8 cellular contexts compared by ENCODE assay signal in the genomic region with DNA sequence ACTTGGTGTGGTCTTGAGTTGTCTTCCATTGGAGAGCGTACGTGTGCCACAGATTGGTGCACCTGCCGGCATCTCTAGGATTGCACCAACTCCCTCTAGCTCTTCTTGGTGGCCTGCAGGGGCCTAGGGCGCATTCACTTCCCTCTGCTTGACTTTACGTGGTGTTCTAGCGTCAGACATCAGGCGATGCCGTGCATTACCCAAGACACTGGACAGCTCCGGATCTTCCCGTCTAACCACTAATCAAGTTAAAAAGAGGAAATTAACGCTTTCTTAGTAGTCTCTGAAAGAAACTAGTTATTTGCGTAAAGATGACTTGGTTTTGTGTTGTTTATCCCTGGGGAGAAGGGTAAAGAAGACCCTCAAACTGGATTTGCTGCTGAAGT. TPM values are rescaled to one million over a fixed set of nuclear protein-coding genes. Genes with fewer than 3 reads are reported as not detected.
DNase-seq lines count a peak whose midpoint lies in the region; ATAC-seq, FAIRE-seq and TF ChIP-seq lines count a peak whose summit lies in the region.

No MANE protein-coding gene starts in this region.

- POLR2A ChIA-PET in activated CD4-positive, alpha-beta T cell treated with anti-CD3 and anti-CD28 coated beads for 36 hours (lab: Charles Lee) = interaction anchor here (0.7 to 1.2 kb wide), 4 partner anchors 22 to 179 kb away, joined by 3 to 4 read pairs (median 4); a partner anchor contains a TSS
- POLR2A ChIA-PET in OCI-LY7 (lab: Charles Lee) = interaction anchor here (0.6 to 2.4 kb wide), 11 partner anchors 24 to 80 kb away, joined by 3 to 12 read pairs (median 4); no protein-coding TSS in a partner anchor

- peak overlapping the region; percentile 78 for H3K4me3 ChIP-seq in OCI-LY7 (ENCODE audit: low read depth, low read length, poor library complexity, severe bottlenecking)
- peak overlapping the region; percentile 87 to 90 (median 87) for H3K4me3 ChIP-seq in mammary epithelial cell (replicated peaks in 1 of 3; ENCODE audit: insufficient read depth in 1 of 3, low read depth in 2 of 3, low read length in 3 of 3)
- H3K4me3 ChIP-seq in keratinocyte (ENCODE audit: control insufficient read depth in 2 of 3, extremely low read depth in 1 of 3, insufficient read depth in 2 of 3, low read depth in 1 of 3, low read length in 3 of 3) = peak overlapping the region; percentile 75 to 87 (median 81)

- H2AFZ ChIP-seq in OCI-LY7 (ENCODE audit: low read length) (no peak overlapping the region), mammary epithelial cell (ENCODE audit: low read depth, low read length) (peak overlapping the region; percentile 89), keratinocyte (ENCODE audit: control insufficient read depth, low read length) (peak overlapping the region; percentile 82)

- 0 out of 2 replicates have a peak, but pooled peaks cover 7% of the 10 kb centered on the region for H4K20me1 ChIP-seq in OCI-LY7 (ENCODE audit: insufficient read depth, low read length)
- no peaks in the 10 kb centered on the region for H4K20me1 ChIP-seq in mammary epithelial cell (ENCODE audit: insufficient read depth, low read length)
- no peaks in the 10 kb centered on the region for H4K20me1 ChIP-seq in keratinocyte (ENCODE audit: control insufficient read depth, extremely low read depth, insufficient read depth, low read length)

- peak overlapping the region; percentile 76 for H3K27ac Mint-ChIP-seq in activated CD4-positive, alpha-beta T cell treated with anti-CD3 and anti-CD28 coated beads for 36 hours
- peak overlapping the region; percentile 79 for H3K27ac Mint-ChIP-seq in stimulated activated naive CD8-positive, alpha-beta T cell treated with anti-CD3 and anti-CD28 coated beads, Interleukin-15, Interleukin-2, amounts not matched to agents 100 ng/mL and 50 ng/mL, for 24 hours

- no peaks in the 10 kb centered on the region for H3K9me1 ChIP-seq in keratinocyte (ENCODE audit: control insufficient read depth, extremely low read depth, insufficient read depth, low read length)

- no peaks in the 10 kb centered on the region for H3K27me3 Mint-ChIP-seq in activated CD4-positive, alpha-beta T cell treated with anti-CD3 and anti-CD28 coated beads for 36 hours
- H3K27me3 Mint-ChIP-seq in stimulated activated naive CD8-positive, alpha-beta T cell treated with anti-CD3 and anti-CD28 coated beads, Interleukin-15, Interleukin-2, amounts not matched to agents 100 ng/mL and 50 ng/mL, for 24 hours = no peaks in the 10 kb centered on the region

- FAIRE-seq in keratinocyte (lab: Jason Lieb, UNC) = no peak

- H3K27ac ChIP-seq in OCI-LY7 (ENCODE audit: low read depth, low read length, poor library complexity, severe bottlenecking) (peak overlapping the region; percentile 70), mammary epithelial cell (ENCODE audit: insufficient read depth, low read depth, low read length) (no peak overlapping the region), keratinocyte (ENCODE audit: control insufficient read depth, insufficient read depth, low read length) (peak overlapping the region; percentile 70)

- peak; percentile 53 for DNase-seq in activated CD4-positive, alpha-beta T cell treated with anti-CD3 and anti-CD28 coated beads for 36 hours
- DNase-seq in activated CD4-positive, alpha-beta T cell treated with anti-CD3 and anti-CD28 coated beads for 1 hour = no peak
- DNase-seq in OCI-LY7 (ENCODE audit: low spot score) = peak; percentile 80
- peak; percentile 37 for DNase-seq in mammary epithelial cell
- DNase-seq in keratinocyte (ENCODE audit: low read depth, low spot score) = no peak
- DNase-seq in GM03348 (ENCODE audit: low spot score) = no peak

- H3K79me2 ChIP-seq in OCI-LY7 (ENCODE audit: insufficient read depth, low read depth, low read length) (peaks cover 64% of the 10 kb centered on the region; the same call in 1 of the 2 replicates), mammary epithelial cell (ENCODE audit: insufficient read depth, low read length) (peaks cover 12% of the 10 kb centered on the region), keratinocyte (ENCODE audit: control insufficient read depth, insufficient read depth, low read length) (peaks cover 5% of the 10 kb centered on the region)

- in situ Hi-C loops in mammary epithelial cell (cut with MboI; ENCODE audit: low sequenced_read_pairs in 2 of 2) = no loop called here

- no peaks in the 10 kb centered on the region for H3K9me2 ChIP-seq in OCI-LY7 (ENCODE audit: insufficient read depth, low read length)

- TF ChIP-seq CTCF in OCI-LY7 (conservative IDR thresholded peaks at IDR 0.05; ENCODE audit: low read length) (peak; percentile 49; the same call in 1 of the 2 replicates), mammary epithelial cell (conservative IDR thresholded peaks at IDR 0.05 in 1 of 2, IDR thresholded peaks at IDR 0.05 in 1 of 2; ENCODE audit: extremely low read depth in 1 of 2, insufficient read depth in 1 of 2, low read depth in 1 of 2, low read length in 2 of 2) (no peak), keratinocyte (optimal IDR thresholded peaks at IDR 0.05 in 1 of 3, IDR thresholded peaks at IDR 0.05 in 1 of 3, conservative IDR thresholded peaks at IDR 0.05 in 1 of 3; ENCODE audit: extremely low read depth in 1 of 3, insufficient read depth in 2 of 3, low read length in 3 of 3) (no peak)

- H3K4me3 Mint-ChIP-seq in activated CD4-positive, alpha-beta T cell treated with anti-CD3 and anti-CD28 coated beads for 36 hours = peak overlapping the region; percentile 90
- H3K4me3 Mint-ChIP-seq in stimulated activated naive CD8-positive, alpha-beta T cell treated with anti-CD3 and anti-CD28 coated beads, Interleukin-15, Interleukin-2, amounts not matched to agents 100 ng/mL and 50 ng/mL, for 24 hours = peak overlapping the region; percentile 95

- BruUV-seq in OCI-LY7 (replicated peaks; lab: Mats Ljungman, UMichigan) (TSS peak; percentile 93), mammary epithelial cell (replicated peaks; lab: Mats Ljungman, UMichigan) (no TSS peak)

- H3K4me2 ChIP-seq in OCI-LY7 (ENCODE audit: low read length) (peak overlapping the region; percentile 97), mammary epithelial cell (ENCODE audit: insufficient read depth, low read depth, low read length) (peak overlapping the region; percentile 87), keratinocyte (ENCODE audit: control insufficient read depth, extremely low read depth, insufficient read depth, low read depth, low read length) (peak overlapping the region; percentile 76)

- H3K9me3 ChIP-seq in OCI-LY7 (ENCODE audit: low read length) = no peaks in the 10 kb centered on the region
- no peaks in the 10 kb centered on the region for H3K9me3 ChIP-seq in mammary epithelial cell (replicated peaks; ENCODE audit: insufficient read depth, low read length)
- H3K9me3 ChIP-seq in keratinocyte (ENCODE audit: control insufficient read depth, low read depth, low read length) = no peaks in the 10 kb centered on the region

- H3K4me1 Mint-ChIP-seq in activated CD4-positive, alpha-beta T cell treated with anti-CD3 and anti-CD28 coated beads for 36 hours = peaks cover 41% of the 10 kb centered on the region
- H3K4me1 Mint-ChIP-seq in stimulated activated naive CD8-positive, alpha-beta T cell treated with anti-CD3 and anti-CD28 coated beads, Interleukin-15, Interleukin-2, amounts not matched to agents 100 ng/mL and 50 ng/mL, for 24 hours (ENCODE audit: low read depth) = peaks cover 60% of the 10 kb centered on the region

- peak overlapping the region; percentile 21 for H3K9ac ChIP-seq in mammary epithelial cell (ENCODE audit: insufficient read depth, low read length)
- peak overlapping the region; percentile 63 for H3K9ac ChIP-seq in keratinocyte (ENCODE audit: control insufficient read depth, extremely low read depth, insufficient read depth, low read length)

- peaks cover 40% of the 10 kb centered on the region for H3K36me3 Mint-ChIP-seq in activated CD4-positive, alpha-beta T cell treated with anti-CD3 and anti-CD28 coated beads for 36 hours (ENCODE audit: low read depth)
- peaks cover 51% of the 10 kb centered on the region for H3K36me3 Mint-ChIP-seq in stimulated activated naive CD8-positive, alpha-beta T cell treated with anti-CD3 and anti-CD28 coated beads, Interleukin-15, Interleukin-2, amounts not matched to agents 100 ng/mL and 50 ng/mL, for 24 hours (ENCODE audit: low read depth)

- intact Hi-C loops in activated CD4-positive, alpha-beta T cell treated with anti-CD3 and anti-CD28 coated beads for 36 hours (cut with DNase I, micrococcal nuclease) = loop anchor here (1.0 to 5.0 kb wide), 7 partner anchors 9 to 97 kb away; a partner anchor contains a TSS
- intact Hi-C loops in OCI-LY7 (cut with micrococcal nuclease; ENCODE audit: unreplicated experiment) (loop anchor here (1.0 to 5.0 kb wide), 6 partner anchors 33 to 493 kb away; a partner anchor contains a TSS), mammary epithelial cell (cut with micrococcal nuclease) (loop anchor here (2.0 kb wide), 2 partner anchors 59 to 95 kb away; a partner anchor contains a TSS)

- ATAC-seq in activated CD4-positive, alpha-beta T cell treated with anti-CD3 and anti-CD28 coated beads for 36 hours = peak; percentile 34
- peak; percentile 23 for ATAC-seq in HG02840 (IDR thresholded peaks at IDR 0.05; ENCODE audit: low FRiP score, unreplicated experiment)

- H3K36me3 ChIP-seq in OCI-LY7 (ENCODE audit: insufficient read depth, low read length) (peaks cover 74% of the 10 kb centered on the region), mammary epithelial cell (ENCODE audit: insufficient read depth, low read length) (no peaks in the 10 kb centered on the region), keratinocyte (ENCODE audit: control insufficient read depth in 2 of 2, extremely low read depth in 1 of 2, insufficient read depth in 2 of 2, low read length in 2 of 2) (no peaks in the 10 kb centered on the region)

- dilution Hi-C loops in mammary epithelial cell (cut with HindIII; ENCODE audit: low sequenced_read_pairs) (no loop called here), keratinocyte (cut with MboI; ENCODE audit: extremely low pct_ligation_motif_present, low sequenced_read_pairs) (no loop called here)

- 32% methylated on average over 12 of the region's 12 CpGs for WGBS in mammary epithelial cell (ENCODE audit: low coverage, missing lambda C conversion rate)

- CTCF ChIA-PET in activated CD4-positive, alpha-beta T cell treated with anti-CD3 and anti-CD28 coated beads for 36 hours (lab: Charles Lee) = interaction anchor here (0.6 to 2.1 kb wide), 4 partner anchors 14 to 66 kb away, joined by 3 to 6 read pairs (median 4); a partner anchor contains a TSS
- CTCF ChIA-PET in OCI-LY7 (lab: Charles Lee; ENCODE audit: unreplicated experiment) = interaction anchor here (0.7 kb wide), 1 partner anchor 64 kb away, joined by 4 read pairs; no protein-coding TSS in a partner anchor
- CTCF ChIA-PET in mammary epithelial cell (lab: Charles Lee; ENCODE audit: low non-redundant PET) = interaction anchor here (0.5 to 0.6 kb wide), 2 partner anchors 214 to 1704 kb away, joined by 3 to 5 read pairs; a partner anchor contains a TSS

- no peaks in the 10 kb centered on the region for H3K9me3 Mint-ChIP-seq in activated CD4-positive, alpha-beta T cell treated with anti-CD3 and anti-CD28 coated beads for 36 hours (ENCODE audit: low read depth)
- H3K9me3 Mint-ChIP-seq in stimulated activated naive CD8-positive, alpha-beta T cell treated with anti-CD3 and anti-CD28 coated beads, Interleukin-15, Interleukin-2, amounts not matched to agents 100 ng/mL and 50 ng/mL, for 24 hours = no peaks in the 10 kb centered on the region

- peaks cover 65% of the 10 kb centered on the region for H3K4me1 ChIP-seq in OCI-LY7 (ENCODE audit: insufficient read depth, low read length, poor library complexity, severe bottlenecking)
- peaks cover 20% of the 10 kb centered on the region for H3K4me1 ChIP-seq in mammary epithelial cell (ENCODE audit: insufficient read depth, low read length)
- H3K4me1 ChIP-seq in keratinocyte (ENCODE audit: control insufficient read depth, extremely low read depth, insufficient read depth, low read length) = peaks cover 21% of the 10 kb centered on the region

- H3K27me3 ChIP-seq in mammary epithelial cell (ENCODE audit: insufficient read depth, low read length) (no peaks in the 10 kb centered on the region), keratinocyte (ENCODE audit: control insufficient read depth, extremely low read depth, insufficient read depth, low read length) (no peaks in the 10 kb centered on the region)

RNA-seq across cellular contexts. Expression of a gene that starts 0.5 kb away (rescaled TPM):
- 10 to 100 TPM; 22.8 to 25.0 TPM for total RNA-seq in activated CD4-positive, alpha-beta T cell treated with anti-CD3 and anti-CD28 coated beads for 36 hours
- total RNA-seq in OCI-LY7 (2014; rRNA removed; shearing (Covaris generic)) = 44.3 and 48.0 TPM in 2 replicates
- 48.3 and 54.5 TPM in 2 replicates for total RNA-seq in OCI-LY7 (2022)
- 10 to 100 TPM; 14.3 to 18.9 TPM for total RNA-seq in mammary epithelial cell
- 20.4 TPM for polyA plus RNA-seq in mammary epithelial cell
- 20.4 TPM for polyA minus RNA-seq in mammary epithelial cell
- polyA plus RNA-seq in keratinocyte = 17.4 to 24.1 TPM (median 19.6 TPM) in 3 replicates
- polyA plus RNA-seq in keratinocyte (2011; ENCODE audit: low read depth) = 15.1 TPM
- polyA plus RNA-seq in keratinocyte (2011; cell fraction: cytosol; rRNA removed) = 15.8 and 20.4 TPM in 2 replicates
- 19.2 and 21.4 TPM in 2 replicates for polyA plus RNA-seq in keratinocyte (2011; cell fraction: nucleus; rRNA removed)
- polyA plus RNA-seq in keratinocyte (2012; ENCODE audit: low replicate concordance) = 15.2 and 16.1 TPM in 2 replicates
- polyA minus RNA-seq in keratinocyte = 21.8 to 28.2 TPM (median 24.0 TPM) in 3 replicates
- polyA minus RNA-seq in keratinocyte (2011; cell fraction: cytosol; rRNA and poly(A)+ RNA removed) = 21.7 TPM
- 10.0 and 14.2 TPM in 2 replicates for polyA minus RNA-seq in keratinocyte (2011; cell fraction: nucleus; rRNA and poly(A)+ RNA removed)

RNA-seq across cellular contexts. Expression of a gene that starts 35.9 kb away (rescaled TPM):
- total RNA-seq in activated CD4-positive, alpha-beta T cell treated with anti-CD3 and anti-CD28 coated beads for 36 hours = 10 to 100 TPM; 26.6 to 29.8 TPM
- 22.1 and 24.8 TPM in 2 replicates for total RNA-seq in OCI-LY7 (2014; rRNA removed; shearing (Covaris generic))
- total RNA-seq in OCI-LY7 (2022) (93.5 and 114 TPM in 2 replicates), mammary epithelial cell (10 to 100 TPM in 1 of 2 donors, 1 to 10 TPM in 1; 5.7 to 16.7 TPM)
- polyA plus RNA-seq in mammary epithelial cell (15.4 TPM), keratinocyte (14.7 to 23.0 TPM (median 15.7 TPM) in 3 replicates)
- polyA minus RNA-seq in mammary epithelial cell (28.5 TPM), keratinocyte (4.4 to 21.1 TPM (median 5.3 TPM) in 3 replicates)
- polyA plus RNA-seq in keratinocyte (2011; ENCODE audit: low read depth) = 1.8 TPM
- 10.0 and 18.7 TPM in 2 replicates for polyA plus RNA-seq in keratinocyte (2011; cell fraction: cytosol; rRNA removed)
- 11.3 and 15.1 TPM in 2 replicates for polyA plus RNA-seq in keratinocyte (2011; cell fraction: nucleus; rRNA removed)
- 3.8 and 10.5 TPM in 2 replicates for polyA plus RNA-seq in keratinocyte (2012; ENCODE audit: low replicate concordance)
- polyA minus RNA-seq in keratinocyte (2011; cell fraction: cytosol; rRNA and poly(A)+ RNA removed) = 9.8 TPM
- 3.9 and 17.3 TPM in 2 replicates for polyA minus RNA-seq in keratinocyte (2011; cell fraction: nucleus; rRNA and poly(A)+ RNA removed)

RNA-seq across cellular contexts. Expression of a gene that starts 59.1 kb away (rescaled TPM):
- 10 to 100 TPM; 21.8 to 29.6 TPM for total RNA-seq in activated CD4-positive, alpha-beta T cell treated with anti-CD3 and anti-CD28 coated beads for 36 hours
- total RNA-seq in OCI-LY7 (2014; rRNA removed; shearing (Covaris generic)) = 17.0 and 18.1 TPM in 2 replicates
- total RNA-seq in OCI-LY7 (2022) (60.8 and 65.2 TPM in 2 replicates), mammary epithelial cell (10 to 100 TPM; 17.2 to 26.9 TPM)
- polyA plus RNA-seq in mammary epithelial cell (10.5 TPM), keratinocyte (7.9 to 18.8 TPM (median 12.6 TPM) in 3 replicates)
- polyA minus RNA-seq in mammary epithelial cell (11.8 TPM), keratinocyte (6.7 to 18.2 TPM (median 15.2 TPM) in 3 replicates)
- 14.0 TPM for polyA plus RNA-seq in keratinocyte (2011; ENCODE audit: low read depth)
- 8.4 and 14.1 TPM in 2 replicates for polyA plus RNA-seq in keratinocyte (2011; cell fraction: cytosol; rRNA removed)
- 10.0 and 13.0 TPM in 2 replicates for polyA plus RNA-seq in keratinocyte (2011; cell fraction: nucleus; rRNA removed)
- polyA plus RNA-seq in keratinocyte (2012; ENCODE audit: low replicate concordance) = 17.4 and 24.1 TPM in 2 replicates
- polyA minus RNA-seq in keratinocyte (2011; cell fraction: cytosol; rRNA and poly(A)+ RNA removed) = 26.3 TPM
- polyA minus RNA-seq in keratinocyte (2011; cell fraction: nucleus; rRNA and poly(A)+ RNA removed) = 12.3 and 22.5 TPM in 2 replicates

Comparison
In these comparisons a context has a peak if more than half of its experiments do, and no peak if none do; other contexts are left out.
1. DNase-seq: peak in activated CD4-positive, alpha-beta T cell treated with anti-CD3 and anti-CD28 coated beads for 36 hours (single experiment), OCI-LY7 (single experiment) and mammary epithelial cell (single experiment); none in activated CD4-positive, alpha-beta T cell treated with anti-CD3 and anti-CD28 coated beads for 1 hour (single experiment), keratinocyte (single experiment) and GM03348 (single experiment).
2. Peak in every context shown above with its lines, with median percentiles within 50 percentile points of each other: H3K4me2 ChIP-seq and H3K4me3 ChIP-seq.